Comparison of ENCODE assay signal across 39 cellular contexts in the genomic region with DNA sequence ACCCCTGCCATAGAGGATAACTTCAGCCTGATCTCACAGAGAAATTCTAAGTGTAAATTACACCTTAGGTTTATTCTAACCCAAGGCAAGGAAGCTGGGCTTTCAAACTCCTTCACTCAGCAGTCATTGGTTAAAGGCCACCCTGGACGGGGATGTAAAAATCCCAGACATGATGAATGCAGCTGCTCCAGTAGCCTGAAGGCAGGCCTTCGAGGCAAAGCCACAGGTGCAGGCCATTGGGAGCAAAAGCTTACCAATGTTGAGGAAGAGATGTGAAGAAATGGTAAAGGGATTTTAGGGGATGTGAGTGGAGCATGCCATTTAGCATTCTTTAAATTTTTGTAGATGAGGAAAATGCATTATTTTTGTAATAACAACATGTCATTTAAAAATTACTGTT.
"Had no signal": no experiment of that assay in that cellular context is flagged by ENCODE, and none has a peak within 500 bp of the region (broad histone marks: within the 10 kb centered on the region; RNA-seq: fewer than 3 reads in every experiment).

No MANE protein-coding gene starts in this region.

- H3K27me3 Mint-ChIP-seq: activated naive CD4-positive, alpha-beta T cell treated with anti-CD3 and anti-CD28 coated beads, Interleukin-2, amount 50 U/mL, for 24 hours; activated naive CD8-positive, alpha-beta T cell; activated naive CD8-positive, alpha-beta T cell treated with anti-CD3 and anti-CD28 coated beads for 36 hours had no signal

- DNase-seq: activated effector memory CD4-positive, alpha-beta T cell treated with anti-CD3 and anti-CD28 coated beads, Interleukin-2, amount 50 U/mL, for 16 hours; activated effector memory CD4-positive, alpha-beta T cell treated with Interleukin-2 at 50 U/mL for 16 hours; activated gamma-delta T cell; activated gamma-delta T cell treated with Interleukin-2 at 50 U/mL for 16 hours; activated naive CD4-positive, alpha-beta T cell; activated naive CD4-positive, alpha-beta T cell treated with anti-CD3 and anti-CD28 coated beads for 36 hours; activated naive CD4-positive, alpha-beta T cell treated with anti-CD3 and anti-CD28 coated beads, Interleukin-2, amount 10 ng/mL, durations not matched to agents 7 days and 5 days; activated naive CD4-positive, alpha-beta T cell treated with anti-CD3 and anti-CD28 coated beads, Interleukin-2, amount 50 U/mL, for 16 hours; activated naive CD4-positive, alpha-beta T cell treated with Interleukin-2 at 50 U/mL for 16 hours; activated naive CD8-positive, alpha-beta T cell treated with anti-CD3 and anti-CD28 coated beads for 36 hours; activated naive CD8-positive, alpha-beta T cell treated with anti-CD3 and anti-CD28 coated beads, Interleukin-2, amount 10 ng/mL, durations not matched to agents 7 days and 5 days; activated naive CD8-positive, alpha-beta T cell treated with anti-CD3 and anti-CD28 coated beads, Interleukin-2, amount 50 U/mL, for 24 hours; activated T-cell treated with anti-CD3 and anti-CD28 coated beads for 4 hours; activated T-cell treated with anti-CD3 and anti-CD28 coated beads, Interleukin-2, amount 50 U/mL, for 1 hour; activated T-cell treated with anti-CD3 and anti-CD28 coated beads, Interleukin-2, amount 50 U/mL, for 24 hours; activated T-cell treated with anti-CD3 and anti-CD28 coated beads, Interleukin-2, amount 50 U/mL, for 4 hours; activated T-cell treated with anti-CD3 and anti-CD28 coated beads, Interleukin-2, amount 50 U/mL, for 48 hours; activated T-cell treated with anti-CD3 and anti-CD28 coated beads, Interleukin-2, amount 50 U/mL, for 72 hours; adrenal gland; amniotic stem cell; amygdala; anterior cingulate cortex; aorta; body of pancreas; brain microvascular endothelial cell; caudate nucleus; central memory CD4-positive, alpha-beta T cell; cerebellar nuclear complex had no signal

- H3K27me3 ChIP-seq: adrenal gland, ascending aorta, body of pancreas, brain microvascular endothelial cell, breast epithelium, cardiac muscle cell had no signal

- H3K4me1 Mint-ChIP-seq: activated naive CD4-positive, alpha-beta T cell treated with anti-CD3 and anti-CD28 coated beads, Interleukin-2, amount 10 ng/mL, durations not matched to agents 7 days and 5 days; activated naive CD4-positive, alpha-beta T cell treated with anti-CD3 and anti-CD28 coated beads, Interleukin-2, amount 50 U/mL, for 24 hours; activated naive CD8-positive, alpha-beta T cell treated with anti-CD3 and anti-CD28 coated beads for 36 hours; activated T-helper 17 cell treated with anti-CD3 and anti-CD28 coated beads, Interleukin-2, amount 50 U/mL, for 72 hours had no signal

- ATAC-seq: activated naive CD4-positive, alpha-beta T cell treated with anti-CD3 and anti-CD28 coated beads, Interleukin-2, amount 50 U/mL, for 72 hours; activated naive CD8-positive, alpha-beta T cell treated with anti-CD3 and anti-CD28 coated beads, Interleukin-2, amount 50 U/mL, for 24 hours; activated T-cell treated with anti-CD3 and anti-CD28 coated beads, Interleukin-2, amount 50 U/mL, for 4 hours; activated T-cell treated with anti-CD3 and anti-CD28 coated beads, Interleukin-2, amount 50 U/mL, for 72 hours; activated T-helper 17 cell treated with anti-CD3 and anti-CD28 coated beads, Interleukin-2, amount 50 U/mL, for 72 hours; body of pancreas had no signal

- H3K4me1 ChIP-seq: adrenal gland, ascending aorta, body of pancreas, breast epithelium had no signal

- H3K36me3 ChIP-seq: adrenal gland, ascending aorta, brain microvascular endothelial cell, breast epithelium, cardiac muscle cell had no signal

- H3K9me3 Mint-ChIP-seq: activated naive CD4-positive, alpha-beta T cell treated with anti-CD3 and anti-CD28 coated beads for 36 hours; activated naive CD4-positive, alpha-beta T cell treated with anti-CD3 and anti-CD28 coated beads, Interleukin-2, amount 10 ng/mL, durations not matched to agents 7 days and 5 days; activated naive CD4-positive, alpha-beta T cell treated with anti-CD3 and anti-CD28 coated beads, Interleukin-2, amount 50 U/mL, for 24 hours; activated naive CD8-positive, alpha-beta T cell treated with anti-CD3 and anti-CD28 coated beads for 36 hours; activated naive CD8-positive, alpha-beta T cell treated with anti-CD3 and anti-CD28 coated beads, Interleukin-2, amount 50 U/mL, for 24 hours; activated T-cell treated with anti-CD3 and anti-CD28 coated beads, Interleukin-2, amount 50 U/mL, for 24 hours; activated T-cell treated with anti-CD3 and anti-CD28 coated beads, Interleukin-2, amount 50 U/mL, for 4 hours; activated T-cell treated with anti-CD3 and anti-CD28 coated beads, Interleukin-2, amount 50 U/mL, for 72 hours; activated T-helper 1 cell treated with anti-CD3 and anti-CD28 coated beads, Interleukin-12 subunit alpha, Interleukin-12 subunit beta, Interleukin-2, Interleukin-4 antibody, amounts not matched to agents 30 ng/mL and 10 ng/mL and 1 ng/mL, durations not matched to agents 14 hours and 24 hours and 36 hours; activated T-helper 17 cell treated with anti-CD3 and anti-CD28 coated beads, Interleukin-2, amount 50 U/mL, for 72 hours; activated T-helper 2 cell treated with anti-CD3 and anti-CD28 coated beads, Interferon-gamma antibody, Interleukin-2, Interleukin-4, amounts not matched to agents 10 μg/mL and 5 μg/mL and 100 μg/mL, durations not matched to agents 14 hours and 24 hours and 36 hours; central memory CD8-positive, alpha-beta T cell had no signal

- H3K36me3 Mint-ChIP-seq: activated naive CD4-positive, alpha-beta T cell treated with anti-CD3 and anti-CD28 coated beads, Interleukin-2, amount 10 ng/mL, durations not matched to agents 7 days and 5 days; activated naive CD4-positive, alpha-beta T cell treated with anti-CD3 and anti-CD28 coated beads, Interleukin-2, amount 50 U/mL, for 24 hours; activated naive CD4-positive, alpha-beta T cell treated with anti-CD3 and anti-CD28 coated beads, Interleukin-2, amount 50 U/mL, for 72 hours; activated naive CD8-positive, alpha-beta T cell; activated naive CD8-positive, alpha-beta T cell treated with anti-CD3 and anti-CD28 coated beads for 36 hours; activated naive CD8-positive, alpha-beta T cell treated with anti-CD3 and anti-CD28 coated beads, Interleukin-2, amount 10 ng/mL, durations not matched to agents 7 days and 5 days; brain had no signal

- H3K4me3 Mint-ChIP-seq: activated naive CD4-positive, alpha-beta T cell treated with anti-CD3 and anti-CD28 coated beads for 36 hours; activated naive CD4-positive, alpha-beta T cell treated with anti-CD3 and anti-CD28 coated beads, Interleukin-2, amount 10 ng/mL, durations not matched to agents 7 days and 5 days; activated naive CD4-positive, alpha-beta T cell treated with anti-CD3 and anti-CD28 coated beads, Interleukin-2, amount 50 U/mL, for 24 hours; activated naive CD8-positive, alpha-beta T cell; activated naive CD8-positive, alpha-beta T cell treated with anti-CD3 and anti-CD28 coated beads for 36 hours; activated naive CD8-positive, alpha-beta T cell treated with anti-CD3 and anti-CD28 coated beads, Interleukin-2, amount 10 ng/mL, durations not matched to agents 7 days and 5 days; activated naive CD8-positive, alpha-beta T cell treated with anti-CD3 and anti-CD28 coated beads, Interleukin-2, amount 50 U/mL, for 24 hours; activated T-cell treated with anti-CD3 and anti-CD28 coated beads, Interleukin-2, amount 50 U/mL, for 24 hours; activated T-cell treated with anti-CD3 and anti-CD28 coated beads, Interleukin-2, amount 50 U/mL, for 4 hours; activated T-cell treated with anti-CD3 and anti-CD28 coated beads, Interleukin-2, amount 50 U/mL, for 72 hours; activated T-helper 1 cell treated with anti-CD3 and anti-CD28 coated beads, Interleukin-12 subunit alpha, Interleukin-12 subunit beta, Interleukin-2, Interleukin-4 antibody, amounts not matched to agents 30 ng/mL and 10 ng/mL and 1 ng/mL, durations not matched to agents 14 hours and 24 hours and 36 hours; activated T-helper 17 cell treated with anti-CD3 and anti-CD28 coated beads, Interleukin-2, amount 50 U/mL, for 72 hours; brain; central memory CD8-positive, alpha-beta T cell had no signal

- H3K27ac ChIP-seq: adrenal gland, ascending aorta, body of pancreas, brain microvascular endothelial cell, breast epithelium, cardiac muscle cell had no signal

- H3K27ac Mint-ChIP-seq: activated naive CD4-positive, alpha-beta T cell treated with anti-CD3 and anti-CD28 coated beads for 36 hours; activated naive CD4-positive, alpha-beta T cell treated with anti-CD3 and anti-CD28 coated beads, Interleukin-2, amount 10 ng/mL, durations not matched to agents 7 days and 5 days; activated naive CD4-positive, alpha-beta T cell treated with anti-CD3 and anti-CD28 coated beads, Interleukin-2, amount 50 U/mL, for 24 hours; activated naive CD4-positive, alpha-beta T cell treated with anti-CD3 and anti-CD28 coated beads, Interleukin-2, amount 50 U/mL, for 72 hours; activated naive CD8-positive, alpha-beta T cell; activated naive CD8-positive, alpha-beta T cell treated with anti-CD3 and anti-CD28 coated beads for 36 hours; activated naive CD8-positive, alpha-beta T cell treated with anti-CD3 and anti-CD28 coated beads, Interleukin-2, amount 10 ng/mL, durations not matched to agents 7 days and 5 days; activated naive CD8-positive, alpha-beta T cell treated with anti-CD3 and anti-CD28 coated beads, Interleukin-2, amount 50 U/mL, for 24 hours; activated T-cell treated with anti-CD3 and anti-CD28 coated beads, Interleukin-2, amount 50 U/mL, for 24 hours; activated T-cell treated with anti-CD3 and anti-CD28 coated beads, Interleukin-2, amount 50 U/mL, for 72 hours; activated T-helper 1 cell treated with anti-CD3 and anti-CD28 coated beads, Interleukin-12 subunit alpha, Interleukin-12 subunit beta, Interleukin-2, Interleukin-4 antibody, amounts not matched to agents 30 ng/mL and 10 ng/mL and 1 ng/mL, durations not matched to agents 14 hours and 24 hours and 36 hours; activated T-helper 17 cell treated with anti-CD3 and anti-CD28 coated beads, Interleukin-2, amount 50 U/mL, for 72 hours; activated T-helper 2 cell treated with anti-CD3 and anti-CD28 coated beads, Interferon-gamma antibody, Interleukin-2, Interleukin-4, amounts not matched to agents 10 μg/mL and 5 μg/mL and 100 μg/mL, durations not matched to agents 14 hours and 24 hours and 36 hours; brain had no signal

- H3K9me3 ChIP-seq: adrenal gland, ascending aorta, body of pancreas, breast epithelium had no signal

- H3K4me3 ChIP-seq: adrenal gland, ascending aorta, body of pancreas, breast epithelium, cardiac muscle cell had no signal
